17 cellular contexts compared by ENCODE assay signal in the genomic region with DNA sequence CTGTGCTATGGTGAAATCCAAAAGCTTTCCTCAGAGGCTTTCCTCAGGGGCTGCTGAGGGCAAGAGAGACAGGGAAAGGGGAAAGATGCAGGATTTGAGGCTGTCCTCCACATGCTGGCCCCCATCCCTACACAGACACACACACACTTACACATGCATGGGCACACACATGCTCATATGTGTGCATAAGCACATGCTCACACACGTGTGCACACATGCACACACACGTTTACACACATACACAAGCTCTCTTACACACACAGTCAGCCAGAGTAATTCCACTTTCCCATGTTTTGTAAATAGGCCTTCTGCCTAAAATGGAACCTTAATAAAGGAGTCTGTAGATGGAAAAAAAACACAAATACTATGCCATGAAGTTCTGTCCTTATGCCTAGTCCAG.
DNase-seq lines count a peak whose midpoint lies in the region; ATAC-seq, FAIRE-seq and TF ChIP-seq lines count a peak whose summit lies in the region.
"Had no signal": no experiment of that assay in that cellular context is flagged by ENCODE, and none has a peak within 500 bp of the region (broad histone marks: within the 10 kb centered on the region; RNA-seq: fewer than 3 reads in every experiment).

No MANE protein-coding gene starts in this region.

- H3K14ac ChIP-seq in H1 (ENCODE audit: insufficient read length) (no peak overlapping the region), trophoblast cell (ENCODE audit: low read length) (no peak overlapping the region)

- H2AFZ ChIP-seq in H1 (ENCODE audit: low read length) (no peak overlapping the region), trophoblast cell (ENCODE audit: insufficient read depth, low read length, poor library complexity) (no peak overlapping the region), GM23248 (no peak overlapping the region)

- no peak for ATAC-seq in T-cell (replicated peaks in 1 of 4)
- ATAC-seq in HG02981 (IDR thresholded peaks at IDR 0.05; ENCODE audit: unreplicated experiment), result no peak
- ATAC-seq: A549 had no signal

- in situ Hi-C loops in GM23248 (cut with MboI), result no loop called here

- TF ChIP-seq POLR2A in H1 (IDR thresholded peaks at IDR 0.05; ENCODE audit: control extremely low read depth in 1 of 2, low read depth in 2 of 2, low read length in 2 of 2), result no peak

- H3K36me3 ChIP-seq in H1 (ENCODE audit: control insufficient read depth in 2 of 4, insufficient read depth in 4 of 4, low read length in 3 of 4) (no peaks in the 10 kb centered on the region), trophoblast cell (ENCODE audit: control insufficient read depth in 1 of 2, insufficient read depth in 2 of 2, low read length in 2 of 2) (no peaks in the 10 kb centered on the region), GM23248 (ENCODE audit: low read depth) (no peaks in the 10 kb centered on the region)

- H2AK5ac ChIP-seq in H1 (ENCODE audit: low read depth, low read length), result no peak overlapping the region
- no peak overlapping the region for H2AK5ac ChIP-seq in trophoblast cell (ENCODE audit: low read length)

- H4K12ac ChIP-seq in trophoblast cell (ENCODE audit: low read depth, low read length), result no peak overlapping the region

- H3K4me1 ChIP-seq in H1 (replicated peaks in 1 of 4; ENCODE audit: control insufficient read depth in 3 of 4, insufficient read depth in 4 of 4, low read length in 3 of 4), result no peaks in the 10 kb centered on the region
- H3K4me1 ChIP-seq in trophoblast cell (ENCODE audit: control insufficient read depth in 1 of 2, insufficient read depth in 2 of 2, low read length in 2 of 2), result no peaks in the 10 kb centered on the region
- no peaks in the 10 kb centered on the region for H3K4me1 ChIP-seq in GM23248 (ENCODE audit: insufficient read depth)
- H3K4me1 ChIP-seq: A549 had no signal

- no peak overlapping the region for H2BK5ac ChIP-seq in H1 (ENCODE audit: low read depth, low read length)
- H2BK5ac ChIP-seq in trophoblast cell (ENCODE audit: low read depth, low read length, poor library complexity), result no peak overlapping the region

- H3K27ac Mint-ChIP-seq in T-cell, result no peak overlapping the region
- H3K27ac Mint-ChIP-seq: CD4-positive, alpha-beta memory T cell; H9 had no signal

- WGBS in H1 (ENCODE audit: extremely low coverage in 1 of 2, insufficient coverage in 1 of 2, insufficient read length in 1 of 2, insufficient replicate concordance in 2 of 2, low coverage in 1 of 2, low lambda C conversion rate in 2 of 2, missing lambda C conversion rate in 1 of 2), 2 experiments, result 95% methylated on average over 2 of the region's 2 CpGs; no CpG with 5 or more reads in 1 of the 2 experiments
- no CpG with 5 or more reads among the region's 2 CpGs for WGBS in trophoblast cell (ENCODE audit: extremely low coverage, insufficient coverage, insufficient read length)
- 15 to 22% methylated on average over 2 of the region's 2 CpGs for WGBS in GM23248 (ENCODE audit: low coverage in 1 of 2, low lambda C conversion rate in 2 of 2, missing lambda C conversion rate in 2 of 2), 2 experiments

- H4K91ac ChIP-seq in H1 (replicated peaks; ENCODE audit: insufficient read length, low read length), result no peak overlapping the region
- H4K91ac ChIP-seq in trophoblast cell (ENCODE audit: low read depth, low read length), result no peak overlapping the region

- H3K18ac ChIP-seq in H1 (ENCODE audit: extremely low read depth, low read length) (no peak overlapping the region), trophoblast cell (ENCODE audit: low read length) (no peak overlapping the region)

- no peak overlapping the region for H2BK120ac ChIP-seq in H1 (replicated peaks; ENCODE audit: low read depth, low read length)
- H2BK120ac ChIP-seq in trophoblast cell (ENCODE audit: insufficient read depth, low read length, poor library complexity), result no peak overlapping the region

- H3K27me3 ChIP-seq in H1 (replicated peaks in 1 of 4; ENCODE audit: control insufficient read depth in 3 of 4, extremely low read depth in 1 of 4, insufficient read depth in 3 of 4, low read length in 3 of 4) (no peaks in the 10 kb centered on the region; a peak in 1 of 7 replicates), trophoblast cell (ENCODE audit: insufficient read depth, low read length) (no peaks in the 10 kb centered on the region), GM23248 (replicated peaks; ENCODE audit: insufficient read depth) (no peaks in the 10 kb centered on the region)

- H3K23ac ChIP-seq in H1 (ENCODE audit: insufficient read length) (no peak overlapping the region), trophoblast cell (ENCODE audit: low read length) (no peak overlapping the region)

- H4K5ac ChIP-seq in H1 (ENCODE audit: insufficient read length, low read depth, low read length), result no peak overlapping the region

- no peak for TF ChIP-seq EP300 in H1 (IDR thresholded peaks at IDR 0.05; ENCODE audit: borderline replicate concordance in 1 of 2, low read depth in 2 of 2, low read length in 2 of 2)

- H3K4me3 Mint-ChIP-seq in T-cell, result no peak overlapping the region
- H3K4me3 Mint-ChIP-seq: CD4-positive, alpha-beta memory T cell; H9 had no signal

- H3K4me2 ChIP-seq in H1 (ENCODE audit: insufficient read depth in 1 of 2, low read depth in 2 of 2, low read length in 2 of 2) (no peak overlapping the region), trophoblast cell (ENCODE audit: low read length) (no peak overlapping the region), GM23248 (ENCODE audit: unreplicated experiment) (no peak overlapping the region)
- H3K4me2 ChIP-seq: A549 had no signal

- H3K23me2 ChIP-seq in H1 (ENCODE audit: low read depth, low read length), result peaks cover 1% of the 10 kb centered on the region; the same call in 1 of the 2 replicates

- no peak overlapping the region for H3K4me3 ChIP-seq in H1 (ENCODE audit: extremely low read depth in 1 of 4, insufficient read depth in 2 of 4, low read depth in 3 of 4, low read length in 4 of 4)
- peak overlapping the region; percentile 47 for H3K4me3 ChIP-seq in trophoblast cell (ENCODE audit: low read depth, low read length)
- no peak overlapping the region for H3K4me3 ChIP-seq in GM23248
- H3K4me3 ChIP-seq: A549 had no signal

- H3K79me1 ChIP-seq in H1 (ENCODE audit: low read depth, low read length) (no peaks in the 10 kb centered on the region; the same call in 1 of the 2 replicates), trophoblast cell (ENCODE audit: low read length) (no peaks in the 10 kb centered on the region)

- FAIRE-seq in H1 (lab: Jason Lieb, UNC), result no peak
- FAIRE-seq: A549 had no signal

- H3K27me3 Mint-ChIP-seq in T-cell, result peaks cover 6 to 12% of the 10 kb centered on the region in 2 donors

- H2BK20ac ChIP-seq in H1 (ENCODE audit: low read length), result no peak overlapping the region

- H3K4me1 Mint-ChIP-seq in T-cell, result no peaks in the 10 kb centered on the region
- H3K4me1 Mint-ChIP-seq: CD4-positive, alpha-beta memory T cell had no signal

- no peak overlapping the region for H2BK15ac ChIP-seq in H1 (ENCODE audit: low read length)

- H4K20me1 ChIP-seq in H1 (replicated peaks in 1 of 2; ENCODE audit: control insufficient read depth in 1 of 2, insufficient read depth in 2 of 2, low read length in 2 of 2), result no peaks in the 10 kb centered on the region
- H4K20me1 ChIP-seq in GM23248 (ENCODE audit: insufficient read depth), result no peaks in the 10 kb centered on the region

- peak; percentile 24 for DNase-seq in activated CD8-positive, alpha-beta memory T cell treated with anti-CD3 and anti-CD28 coated beads for 24 hours
- DNase-seq in activated CD8-positive, alpha-beta memory T cell treated with anti-CD3 and anti-CD28 coated beads, Interleukin-2, amount 50 U/mL, for 4 hours, result no peak
- no peak for DNase-seq in H1 (ENCODE audit: low read depth in 1 of 2, low spot score in 2 of 2)
- no peak for DNase-seq in trophoblast cell
- DNase-seq in GM23248, result no peak
- no peak for DNase-seq in T-cell
- DNase-seq: AML-193; CD4-positive, alpha-beta memory T cell; DMS153; DMS79; GDM1; GOT3; H9 had no signal

- H3K9me2 ChIP-seq in GM23248 (ENCODE audit: insufficient read depth), result no peaks in the 10 kb centered on the region

- no peaks in the 10 kb centered on the region for H3K9me3 Mint-ChIP-seq in T-cell

- peak overlapping the region; percentile 4; the same call in 1 of the 2 replicates for H2BK12ac ChIP-seq in H1 (ENCODE audit: low read depth, low read length)
- H2BK12ac ChIP-seq in trophoblast cell (ENCODE audit: low read length), result no peak overlapping the region

- CTCF ChIA-PET in H1 (lab: Charles Lee; ENCODE audit: partially characterized antibody) (interaction anchor here (1.2 kb wide), 1 partner anchor 11 kb away, joined by 3 read pairs; no protein-coding TSS in a partner anchor), T-cell (lab: Charles Lee) (no interaction called here)

- H3K79me2 ChIP-seq in H1 (ENCODE audit: control insufficient read depth in 1 of 2, insufficient read depth in 2 of 2, low read length in 2 of 2) (no peaks in the 10 kb centered on the region), trophoblast cell (ENCODE audit: control insufficient read depth, insufficient read depth, low read length, poor library complexity) (no peaks in the 10 kb centered on the region), GM23248 (ENCODE audit: insufficient read depth) (no peaks in the 10 kb centered on the region)

- TF ChIP-seq CTCF in H1 (IDR thresholded peaks at IDR 0.05; ENCODE audit: control extremely low read depth in 1 of 3, insufficient read depth in 1 of 3, low read depth in 1 of 3, low read length in 3 of 3), result no peak

- H3K56ac ChIP-seq in H1 (replicated peaks; ENCODE audit: insufficient read length, low read depth, low read length), result no peak overlapping the region

- TF ChIP-seq RAD21 in H1 (IDR thresholded peaks at IDR 0.05 in 1 of 2, conservative IDR thresholded peaks at IDR 0.05 in 1 of 2; ENCODE audit: low read depth in 2 of 2, low read length in 2 of 2), result no peak

- POLR2A ChIA-PET in H1 (lab: Charles Lee; ENCODE audit: partially characterized antibody), result no interaction called here
- POLR2A ChIA-PET in T-cell (lab: Charles Lee), result no interaction called here

- H3K36me3 Mint-ChIP-seq in T-cell, result no peaks in the 10 kb centered on the region

- no peak overlapping the region for H3K27ac ChIP-seq in H1 (ENCODE audit: low read depth, low read length)
- no peak overlapping the region for H3K27ac ChIP-seq in trophoblast cell (ENCODE audit: low read depth, low read length)
- H3K27ac ChIP-seq in GM23248, result no peak overlapping the region
- H3K27ac ChIP-seq: 22Rv1, A549, C4-2B had no signal

- no peaks in the 10 kb centered on the region for H3F3A ChIP-seq in GM23248 (ENCODE audit: insufficient read depth)

- H4K8ac ChIP-seq in H1 (ENCODE audit: extremely low read depth, insufficient read depth, low read length), result no peak overlapping the region
- H4K8ac ChIP-seq in trophoblast cell (ENCODE audit: low read depth, low read length), result no peak overlapping the region

- H3K9ac ChIP-seq in H1 (replicated peaks in 1 of 4; ENCODE audit: extremely low read depth in 1 of 4, low read depth in 3 of 4, low read length in 3 of 4) (no peak overlapping the region), trophoblast cell (ENCODE audit: low read length) (peak overlapping the region; percentile 20), GM23248 (no peak overlapping the region)

- no peak overlapping the region for H3K4ac ChIP-seq in H1 (replicated peaks; ENCODE audit: insufficient read length, low read depth, low read length)
- H3K4ac ChIP-seq in trophoblast cell (ENCODE audit: low read depth, low read length), result no peak overlapping the region

- no peaks in the 10 kb centered on the region for H3K9me3 ChIP-seq in H1 (ENCODE audit: insufficient read depth in 2 of 2, low read depth in 1 of 2, low read length in 1 of 2)
- H3K9me3 ChIP-seq in trophoblast cell (ENCODE audit: insufficient read depth, low read depth, low read length), result peaks cover 5% of the 10 kb centered on the region
- H3K9me3 ChIP-seq in GM23248 (ENCODE audit: low read depth), result peaks cover 3% of the 10 kb centered on the region
- H3K9me3 ChIP-seq: A549 had no signal
